In the genomic region with DNA sequence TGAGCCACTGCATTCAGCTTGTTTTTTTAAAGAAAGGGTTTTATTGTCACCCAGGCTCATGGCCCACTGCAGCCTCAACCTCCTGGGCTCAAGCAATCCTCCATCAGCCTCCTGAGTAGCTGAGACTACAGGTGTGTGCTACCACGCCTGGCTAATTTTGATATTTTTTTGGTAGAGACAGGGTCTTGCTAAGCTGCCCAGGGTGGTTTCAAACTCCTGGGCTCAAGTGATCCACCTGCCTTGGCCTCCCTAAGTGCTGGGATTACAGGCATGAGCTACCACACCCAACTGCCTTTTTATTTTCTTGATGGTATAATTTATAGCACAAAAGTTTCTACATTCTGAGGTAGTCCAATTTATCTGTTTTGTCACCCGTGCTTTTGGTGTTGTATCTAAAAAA, we compare ENCODE assay signal across 2 cellular contexts.
TF ChIP-seq lines count a peak whose summit lies in the region.

No MANE protein-coding gene starts in this region.

TF ChIP-seq in HepG2, 621 proteins besides CTCF, POLR2A, EP300 and RAD21:
- TF ChIP-seq ZNF121 (CRISPR knock-in tag; IDR thresholded peaks at IDR 0.05) (0 out of 2 replicates have a peak, but pooled peaks have one; percentile 53), NR2F6 (IDR thresholded peaks at IDR 0.05) (no peak), NR2F6 (CRISPR knock-in tag; IDR thresholded peaks at IDR 0.05) (no peak)

TF ChIP-seq in endothelial cell of umbilical vein, 7 proteins besides CTCF, POLR2A, EP300 and RAD21:
- TF ChIP-seq POLR2AphosphoS5 (IDR thresholded peaks at IDR 0.05; ENCODE audit: insufficient read depth, low read depth, low read length) (no peak), FOS (IDR thresholded peaks at IDR 0.05; ENCODE audit: borderline replicate concordance, insufficient read depth, low read length) (no peak)
TF ChIP-seq in endothelial cell of umbilical vein: peak in this region for 0.
